14 cellular contexts compared by ENCODE assay signal in genomic region chr2:169073972-169074751, GRCh38. TPM values are rescaled to one million over a fixed set of nuclear protein-coding genes. Genes with fewer than 3 reads are reported as not detected.
DNase-seq lines count a peak whose midpoint lies in the region; ATAC-seq and TF ChIP-seq lines count a peak whose summit lies in the region.
"Had no signal": no experiment of that assay in that cellular context is flagged by ENCODE, and none has a peak within 500 bp of the region (broad histone marks: within the 10 kb centered on the region; RNA-seq: fewer than 3 reads in every experiment).

No MANE protein-coding gene starts in this region.

- no peaks in the 10 kb centered on the region for H4K20me1 ChIP-seq in BLaER1

- peak overlapping the region in 1 of 10 donors; percentile 3 for H3K4me3 Mint-ChIP-seq in naive thymus-derived CD4-positive, alpha-beta T cell
- H3K4me3 Mint-ChIP-seq: CD8-positive, alpha-beta memory T cell had no signal

- H3K27me3 ChIP-seq in BLaER1 = no peaks in the 10 kb centered on the region
- H3K27me3 ChIP-seq in naive thymus-derived CD4-positive, alpha-beta T cell (ENCODE audit: control insufficient read depth in 2 of 2, insufficient read depth in 2 of 2, low read length in 2 of 2) = no peaks in the 10 kb centered on the region
- H3K27me3 ChIP-seq in esophagus muscularis mucosa = no peaks in the 10 kb centered on the region
- H3K27me3 ChIP-seq: body of pancreas had no signal

- H3K36me3 ChIP-seq in BLaER1 (no peaks in the 10 kb centered on the region), esophagus muscularis mucosa (no peaks in the 10 kb centered on the region)
- H3K36me3 ChIP-seq in naive thymus-derived CD4-positive, alpha-beta T cell (ENCODE audit: control insufficient read depth in 2 of 3, insufficient read depth in 3 of 3, low read length in 3 of 3) = no peaks in the 10 kb centered on the region

- DNase-seq in glomerular visceral epithelial cell (ENCODE audit: extremely low spot score) (peak; percentile 99), NOMO-1 (lab: John Stamatoyannopoulos, UW; ENCODE audit: unreplicated experiment in 2 of 2) (no peak), DMS79 (lab: John Stamatoyannopoulos, UW) (no peak), esophagus muscularis mucosa (ENCODE audit: extremely low spot score) (no peak)
- DNase-seq in naive thymus-derived CD4-positive, alpha-beta T cell = no peak
- DNase-seq: body of pancreas; CD8-positive, alpha-beta memory T cell; NCI-H510A; stimulated activated naive CD4-positive, alpha-beta T cell treated with Interleukin-2 at 50 U/mL for 16 hours had no signal

- CTCF ChIA-PET in naive thymus-derived CD4-positive, alpha-beta T cell (lab: Charles Lee) = no interaction called here

- TF ChIP-seq CTCF in esophagus muscularis mucosa (IDR thresholded peaks at IDR 0.05) = no peak

- peaks cover 0 to 2% (median 0%) of the 10 kb centered on the region in 5 donors for H3K36me3 Mint-ChIP-seq in naive thymus-derived CD4-positive, alpha-beta T cell

- intact Hi-C loops in naive thymus-derived CD4-positive, alpha-beta T cell (cut with micrococcal nuclease) = loop anchor here in 1 of 2 donors (2.0 kb wide), 1 partner anchor 33 kb away; no protein-coding TSS in a partner anchor
- intact Hi-C loops in esophagus muscularis mucosa (cut with DNase I) = no loop called here

- TF ChIP-seq POLR2A in esophagus muscularis mucosa (IDR thresholded peaks at IDR 0.05; ENCODE audit: low read depth) = no peak

- TF ChIP-seq RAD21 in Ishikawa (IDR thresholded peaks at IDR 0.05; ENCODE audit: low read depth) = no peak

- 78% methylated on average over 9 of the region's 9 CpGs for WGBS in esophagus muscularis mucosa

- no peak for TF ChIP-seq EP300 in Ishikawa (IDR thresholded peaks at IDR 0.05; ENCODE audit: borderline replicate concordance)
- no peak for TF ChIP-seq EP300 in esophagus muscularis mucosa (IDR thresholded peaks at IDR 0.05)

- peaks cover 0 to 5% (median 0%) of the 10 kb centered on the region in 11 donors for H3K9me3 Mint-ChIP-seq in naive thymus-derived CD4-positive, alpha-beta T cell
- H3K9me3 Mint-ChIP-seq: CD8-positive, alpha-beta memory T cell had no signal

- no peak overlapping the region for H3K9ac ChIP-seq in BLaER1

- H3K4me1 Mint-ChIP-seq in naive thymus-derived CD4-positive, alpha-beta T cell = peaks cover 0 to 36% (median 8%) of the 10 kb centered on the region in 7 donors

- ATAC-seq in GM21367 (IDR thresholded peaks at IDR 0.05; ENCODE audit: unreplicated experiment) = peak; percentile 38
- ATAC-seq in naive thymus-derived CD4-positive, alpha-beta T cell = no peak
- ATAC-seq: body of pancreas had no signal

- no peak overlapping the region for H3K27ac Mint-ChIP-seq in naive thymus-derived CD4-positive, alpha-beta T cell

- H3K4me1 ChIP-seq in BLaER1 (peaks cover 77% of the 10 kb centered on the region), esophagus muscularis mucosa (no peaks in the 10 kb centered on the region)
- H3K4me1 ChIP-seq in naive thymus-derived CD4-positive, alpha-beta T cell (ENCODE audit: control insufficient read depth in 2 of 2, insufficient read depth in 2 of 2, low read length in 2 of 2) = no peaks in the 10 kb centered on the region
- H3K4me1 ChIP-seq: body of pancreas had no signal

- peak overlapping the region; percentile 48 for H3K4me2 ChIP-seq in BLaER1

- H3K27me3 Mint-ChIP-seq in naive thymus-derived CD4-positive, alpha-beta T cell = peaks cover 0 to 7% (median 0%) of the 10 kb centered on the region in 5 donors

- 0 out of 2 replicates have a peak overlapping the region, but pooled peaks have one; percentile 52 for H3K27ac ChIP-seq in BLaER1
- H3K27ac ChIP-seq in naive thymus-derived CD4-positive, alpha-beta T cell (ENCODE audit: low read depth, low read length) = no peak overlapping the region
- H3K27ac ChIP-seq in esophagus muscularis mucosa (replicated peaks in 1 of 4) = no peak overlapping the region
- H3K27ac ChIP-seq: body of pancreas had no signal

- H3K9me3 ChIP-seq in BLaER1 (peaks cover 22% of the 10 kb centered on the region; the same call in 1 of the 2 replicates), esophagus muscularis mucosa (no peaks in the 10 kb centered on the region)
- no peaks in the 10 kb centered on the region for H3K9me3 ChIP-seq in naive thymus-derived CD4-positive, alpha-beta T cell (ENCODE audit: control insufficient read depth in 2 of 3, low read length in 3 of 3)
- H3K9me3 ChIP-seq: body of pancreas had no signal

- POLR2A ChIA-PET in naive thymus-derived CD4-positive, alpha-beta T cell (lab: Charles Lee) = no interaction called here

- H3K4me3 ChIP-seq in BLaER1 = no peak overlapping the region
- H3K4me3 ChIP-seq in naive thymus-derived CD4-positive, alpha-beta T cell (ENCODE audit: low read length) = no peak overlapping the region
- no peak overlapping the region for H3K4me3 ChIP-seq in esophagus muscularis mucosa
- H3K4me3 ChIP-seq: body of pancreas had no signal

TF ChIP-seq in Ishikawa, 13 proteins besides CTCF, POLR2A, EP300 and RAD21:
- no peak for TF ChIP-seq TEAD4 (IDR thresholded peaks at IDR 0.05)
- no peak for TF ChIP-seq MAX (IDR thresholded peaks at IDR 0.05)
- peak; percentile 40; the same call in 1 of the 2 replicates for TF ChIP-seq NFIC (IDR thresholded peaks at IDR 0.05)
- TF ChIP-seq USF1 (IDR thresholded peaks at IDR 0.05) = no peak
- no peak for TF ChIP-seq CEBPB (IDR thresholded peaks at IDR 0.05)
- TF ChIP-seq ZBTB7A (IDR thresholded peaks at IDR 0.05; ENCODE audit: low read depth) = no peak

RNA-seq across cellular contexts. Expression of gene DHRS9, which starts 4.8 kb away (rescaled TPM):
- total RNA-seq in naive thymus-derived CD4-positive, alpha-beta T cell = 1 to 10 TPM in 1 of 5 experiments, under 1 TPM in 3, not detected in 1; 0.17 to 1.1 (median 0.30) TPM
- polyA plus RNA-seq in naive thymus-derived CD4-positive, alpha-beta T cell = not detected
- total RNA-seq in esophagus muscularis mucosa = under 1 TPM in 3 of 4 donors, not detected in 1; 0.75 to 0.99 (median 0.83) TPM
- polyA plus RNA-seq: CD8-positive, alpha-beta memory T cell had no signal

RNA-seq across cellular contexts. Expression of gene ABCB11, which starts 43.0 kb away (rescaled TPM):
- total RNA-seq in naive thymus-derived CD4-positive, alpha-beta T cell = not detected
- not detected for polyA plus RNA-seq in naive thymus-derived CD4-positive, alpha-beta T cell
- under 1 TPM in 1 of 4 donors, not detected in 3; 0.06 TPM for total RNA-seq in esophagus muscularis mucosa
- total RNA-seq: CD8-positive, alpha-beta memory T cell; HT-29; T-helper 2 cell treated with Interferon-gamma antibody and Interleukin-4, amounts not matched to agents 100 ng/mL and 5 ng/mL, for 36 hours had no signal
- polyA plus RNA-seq: CD8-positive, alpha-beta memory T cell had no signal
